Comparison of ENCODE assay signal across 8 cellular contexts in genomic region chrX:103248553-103248952, GRCh38. TPM values are rescaled to one million over a fixed set of nuclear protein-coding genes. Genes with fewer than 3 reads are reported as not detected.
DNase-seq lines count a peak whose midpoint lies in the region; ATAC-seq and TF ChIP-seq lines count a peak whose summit lies in the region.

No MANE protein-coding gene starts in this region.

- no peak for DNase-seq in AG04449 (ENCODE audit: low read depth, low spot score)
- DNase-seq in NCI-H460 (ENCODE audit: extremely low read depth, low read depth), result peak; percentile 14
- DNase-seq in fibroblast of mammary gland (ENCODE audit: low read depth), result peak; percentile 30
- no peak for DNase-seq in type B pancreatic cell (ENCODE audit: extremely low spot score, unreplicated experiment)
- DNase-seq in NCI-H1436 (lab: John Stamatoyannopoulos, UW), result no peak
- no peak for DNase-seq in aorta
- no peak for DNase-seq in nucleus accumbens (lab: John Stamatoyannopoulos, UW)

- ATAC-seq in aorta (ENCODE audit: low FRiP score), result no peak

- H3K27me3 Mint-ChIP-seq in type B pancreatic cell, result no peaks in the 10 kb centered on the region

- no peaks in the 10 kb centered on the region for H3K9me3 Mint-ChIP-seq in type B pancreatic cell

- H3K4me1 Mint-ChIP-seq in type B pancreatic cell (ENCODE audit: unreplicated experiment), result peaks cover 8% of the 10 kb centered on the region

- no peak overlapping the region for H3K27ac ChIP-seq in aorta (ENCODE audit: low read depth in 1 of 2, low read length in 2 of 2)

- peak overlapping the region; percentile 52 for H3K27ac Mint-ChIP-seq in type B pancreatic cell

- no peaks in the 10 kb centered on the region for H3K36me3 ChIP-seq in aorta (ENCODE audit: control insufficient read depth in 1 of 2, insufficient read depth in 2 of 2, low read length in 1 of 2)

- POLR2A ChIA-PET in AG04449 (lab: Yijun Ruan, JAX), result no interaction called here

- H3K36me3 Mint-ChIP-seq in type B pancreatic cell, result peaks cover 6% of the 10 kb centered on the region

- H3K27me3 ChIP-seq in aorta (ENCODE audit: control insufficient read depth in 1 of 2, insufficient read depth in 2 of 2, low read length in 1 of 2), result no peaks in the 10 kb centered on the region

- H3K9me3 ChIP-seq in aorta (ENCODE audit: control insufficient read depth, low read length), result no peaks in the 10 kb centered on the region

- no peak overlapping the region for H3K4me3 Mint-ChIP-seq in type B pancreatic cell

- CTCF ChIA-PET in AG04449 (lab: Yijun Ruan, JAX), result interaction anchor here (0.9 to 1.5 kb wide), 3 partner anchors 30 to 37 kb away, joined by 5 to 11 read pairs (median 6); partner anchors contain the start of gene BEX4

- intact Hi-C loops in aorta (cut with DNase I), result no loop called here

- TF ChIP-seq CTCF in AG04449 (IDR thresholded peaks at IDR 0.05; ENCODE audit: insufficient read depth, low read length, missing control alignments) (peak; percentile 21), GM12875 (IDR thresholded peaks at IDR 0.05; ENCODE audit: borderline replicate concordance, insufficient read depth, low read depth, low read length) (peak; percentile 19; the same call in 1 of the 2 replicates), fibroblast of mammary gland (conservative IDR thresholded peaks at IDR 0.05; ENCODE audit: control insufficient read depth, insufficient read depth, low read depth, low read length) (peak; percentile 49), type B pancreatic cell (conservative IDR thresholded peaks at IDR 0.05) (peak; percentile 68)

- H3K4me1 ChIP-seq in aorta (ENCODE audit: control insufficient read depth in 1 of 2, insufficient read depth in 2 of 2, low read length in 2 of 2), result no peaks in the 10 kb centered on the region

- H3K4me3 ChIP-seq in AG04449 (ENCODE audit: low read depth, low read length) (no peak overlapping the region), GM12875 (ENCODE audit: low read depth, low read length) (no peak overlapping the region), fibroblast of mammary gland (ENCODE audit: control insufficient read depth, low read depth, low read length) (no peak overlapping the region), aorta (ENCODE audit: low read length in 2 of 2) (no peak overlapping the region)

RNA-seq across cellular contexts. Expression of gene TCEAL8, which starts 6.4 kb away (rescaled TPM):
- 82.7 and 94.9 TPM in 2 replicates for total RNA-seq in NCI-H460 (2014; rRNA removed; shearing (Covaris generic))
- 38.5 and 46.4 TPM in 2 replicates for polyA plus RNA-seq in NCI-H460 (2014; cell fraction: nucleus; rRNA removed)
- total RNA-seq in type B pancreatic cell (ENCODE audit: low replicate concordance), result 61.8 and 99.8 TPM in 2 replicates
- 10 to 100 TPM; 43.4 to 50.1 TPM for total RNA-seq in aorta
- 100 to 1,000 TPM in 1 of 2 donors, 10 to 100 TPM in 1; 80.1 to 127 TPM for polyA plus RNA-seq in aorta

RNA-seq across cellular contexts. Expression of gene TCEAL5, which starts 28.0 kb away (rescaled TPM):
- not detected in 2 replicates for total RNA-seq in NCI-H460 (2014; rRNA removed; shearing (Covaris generic))
- not detected in 2 replicates for polyA plus RNA-seq in NCI-H460 (2014; cell fraction: nucleus; rRNA removed)
- total RNA-seq in type B pancreatic cell (ENCODE audit: low replicate concordance), result 0.71 TPM in 1 of 2 replicates, not detected in the other
- total RNA-seq in aorta, result 1 to 10 TPM; 1.6 to 1.8 TPM
- polyA plus RNA-seq in aorta, result 10 to 100 TPM in 1 of 2 donors, under 1 TPM in 1; 0.28 to 11.5 TPM

RNA-seq across cellular contexts. Expression of gene BEX4, which starts 33.6 kb away (rescaled TPM):
- 4.5 and 5.3 TPM in 2 replicates for total RNA-seq in NCI-H460 (2014; rRNA removed; shearing (Covaris generic))
- polyA plus RNA-seq in NCI-H460 (2014; cell fraction: nucleus; rRNA removed), result not detected in 2 replicates
- total RNA-seq in type B pancreatic cell (ENCODE audit: low replicate concordance) (57.0 and 80.1 TPM in 2 replicates), aorta (10 to 100 TPM; 30.6 to 39.6 TPM)
- polyA plus RNA-seq in aorta, result 10 to 100 TPM; 41.7 to 61.7 TPM

Comparison
In these comparisons a context has a peak if more than half of its experiments do, and no peak if none do; other contexts are left out.
1. DNase-seq: peak in NCI-H460 (single experiment) and fibroblast of mammary gland (single experiment); none in AG04449 (single experiment), type B pancreatic cell (single experiment), NCI-H1436 (single experiment), aorta (0 of 2) and nucleus accumbens (0 of 56).
2. Peak in every context shown above with its lines, with median percentiles within 50 percentile points of each other: CTCF ChIP-seq.